In genomic region chr10:110790913-110791525, GRCh38 we compare ENCODE assay signal across 28 cellular contexts.
A peak's percentile ranks its signal among the peaks of the same experiment; 100 is the strongest.
DNase-seq lines count a peak whose midpoint lies in the region; ATAC-seq and TF ChIP-seq lines count a peak whose summit lies in the region.
"Had no signal": no experiment of that assay in that cellular context is flagged by ENCODE, and none has a peak within 500 bp of the region (broad histone marks: within the 10 kb centered on the region; RNA-seq: fewer than 3 reads in every experiment).

No MANE protein-coding gene starts in this region.

- no peaks in the 10 kb centered on the region for H3K36me3 Mint-ChIP-seq in WTC11
- H3K36me3 Mint-ChIP-seq: CD14-positive monocyte; stimulated activated effector memory CD8-positive, alpha-beta T cell treated with anti-CD3 and anti-CD28 coated beads, Interleukin-12 subunit alpha, Interleukin-12 subunit beta, amount 100 ng/mL, for 72 hours had no signal

- intact Hi-C loops in upper lobe of right lung (cut with DNase I) = no loop called here

- H3K27me3 ChIP-seq in hepatocyte = no peaks in the 10 kb centered on the region
- no peaks in the 10 kb centered on the region for H3K27me3 ChIP-seq in rectal smooth muscle tissue (ENCODE audit: control insufficient read depth, insufficient read depth, low read length)
- H3K27me3 ChIP-seq in upper lobe of right lung = peaks cover 5% of the 10 kb centered on the region
- H3K27me3 ChIP-seq: upper lobe of left lung had no signal

- H3K79me2 ChIP-seq in hepatocyte = no peaks in the 10 kb centered on the region

- H2AFZ ChIP-seq in hepatocyte = no peak overlapping the region

- H3K4me2 ChIP-seq in hepatocyte = peak overlapping the region; percentile 40

- H3K9me2 ChIP-seq in hepatocyte (replicated peaks; ENCODE audit: insufficient read depth) = no peaks in the 10 kb centered on the region

- no peaks in the 10 kb centered on the region for H3K9me3 ChIP-seq in hepatocyte (ENCODE audit: low read depth)
- H3K9me3 ChIP-seq in upper lobe of right lung = no peaks in the 10 kb centered on the region
- H3K9me3 ChIP-seq: HAP-1, upper lobe of left lung had no signal

- no peak overlapping the region for H3K27ac Mint-ChIP-seq in WTC11
- H3K27ac Mint-ChIP-seq: activated CD4-positive, alpha-beta T cell treated with anti-CD3 and anti-CD28 coated beads for 36 hours; activated T-helper 2 cell treated with anti-CD3 and anti-CD28 coated beads, Interferon-gamma antibody, Interleukin-2, Interleukin-4, amounts not matched to agents 10 μg/mL and 5 μg/mL and 100 μg/mL, durations not matched to agents 14 hours and 24 hours and 36 hours; CD14-positive monocyte; stimulated activated effector memory CD8-positive, alpha-beta T cell treated with anti-CD3 and anti-CD28 coated beads, Interleukin-12 subunit alpha, Interleukin-12 subunit beta, amount 100 ng/mL, for 72 hours had no signal

- H3K9ac ChIP-seq in rectal smooth muscle tissue (ENCODE audit: low read length) = no peak overlapping the region

- WGBS in hepatocyte (ENCODE audit: low lambda C conversion rate, missing lambda C conversion rate) = 28% methylated on average over 8 of the region's 8 CpGs

- no peaks in the 10 kb centered on the region for H4K20me1 ChIP-seq in hepatocyte (ENCODE audit: insufficient read depth, poor library complexity, severe bottlenecking)

- peak overlapping the region; percentile 22 for H3K27ac ChIP-seq in hepatocyte
- H3K27ac ChIP-seq in rectal smooth muscle tissue (ENCODE audit: low read depth, low read length) = peak overlapping the region; percentile 80
- no peak overlapping the region for H3K27ac ChIP-seq in upper lobe of right lung
- H3K27ac ChIP-seq: RWPE1, upper lobe of left lung had no signal

- ATAC-seq in SK-N-SH treated with all-trans-retinoic acid at 6 μM for 48 hours = peak; percentile 67
- ATAC-seq in HG02884 (IDR thresholded peaks at IDR 0.05; ENCODE audit: unreplicated experiment) = no peak
- no peak for ATAC-seq in upper lobe of right lung
- ATAC-seq in WTC11 = no peak
- ATAC-seq: activated CD4-positive, alpha-beta T cell treated with anti-CD3 and anti-CD28 coated beads for 36 hours; HepG2; left ventricle myocardium superior; stimulated activated effector memory CD8-positive, alpha-beta T cell treated with anti-CD3 and anti-CD28 coated beads, Interleukin-12 subunit alpha, Interleukin-12 subunit beta, amount 100 ng/mL, for 72 hours had no signal

- CTCF ChIA-PET in WTC11 (lab: Charles Lee) = interaction anchor here (1.0 to 4.7 kb wide), 2 partner anchors 13 to 45 kb away, joined by 3 to 25 read pairs; no protein-coding TSS in a partner anchor

- no peak overlapping the region for H3K4me3 Mint-ChIP-seq in WTC11
- H3K4me3 Mint-ChIP-seq: activated CD4-positive, alpha-beta T cell treated with anti-CD3 and anti-CD28 coated beads for 36 hours; CD14-positive monocyte; stimulated activated effector memory CD8-positive, alpha-beta T cell treated with anti-CD3 and anti-CD28 coated beads, Interleukin-12 subunit alpha, Interleukin-12 subunit beta, amount 100 ng/mL, for 72 hours had no signal

- TF ChIP-seq CTCF in hepatocyte (IDR thresholded peaks at IDR 0.05; ENCODE audit: poor library complexity) (no peak), upper lobe of right lung (IDR thresholded peaks at IDR 0.05) (no peak), WTC11 (IDR thresholded peaks at IDR 0.05) (no peak)

- H3K36me3 ChIP-seq in hepatocyte (replicated peaks; ENCODE audit: insufficient read depth, low read depth) (no peaks in the 10 kb centered on the region), rectal smooth muscle tissue (ENCODE audit: control insufficient read depth, insufficient read depth, low read length) (no peaks in the 10 kb centered on the region), upper lobe of right lung (no peaks in the 10 kb centered on the region)
- H3K36me3 ChIP-seq: HAP-1, upper lobe of left lung had no signal

- POLR2A ChIA-PET in WTC11 (lab: Charles Lee) = no interaction called here

- H3K4me3 ChIP-seq in hepatocyte (no peak overlapping the region), rectal smooth muscle tissue (ENCODE audit: low read length) (no peak overlapping the region), upper lobe of right lung (no peak overlapping the region)
- H3K4me3 ChIP-seq: HAP-1, upper lobe of left lung had no signal

- DNase-seq in DMS 273 (lab: John Stamatoyannopoulos, UW; ENCODE audit: unreplicated experiment) = peak; percentile 8
- no peak for DNase-seq in DMS 273 treated with DMSO at 0.1 percent for 48 hours (lab: John Stamatoyannopoulos, UW)
- peak; percentile 26 for DNase-seq in hepatocyte (ENCODE audit: low spot score)
- no peak for DNase-seq in upper lobe of right lung
- DNase-seq in WTC11 (ENCODE audit: low spot score) = no peak
- DNase-seq: 8988T; activated CD4-positive, alpha-beta T cell treated with anti-CD3 and anti-CD28 coated beads for 36 hours; activated CD8-positive, alpha-beta memory T cell treated with anti-CD3 and anti-CD28 coated beads for 24 hours; activated naive CD4-positive, alpha-beta T cell treated with anti-CD3 and anti-CD28 coated beads, Interleukin-2, amount 50 U/mL, for 16 hours; activated T-cell treated with anti-CD3 and anti-CD28 coated beads for 4 hours; amygdala; DND-41; effector CD8-positive, alpha-beta T cell; GF-D8; Kasumi-1; left ventricle myocardium superior; NCI-H446; T-helper 2 cell; upper lobe of left lung had no signal

- H3K4me1 ChIP-seq in hepatocyte (ENCODE audit: insufficient read depth) (peaks cover 73% of the 10 kb centered on the region), rectal smooth muscle tissue (ENCODE audit: control insufficient read depth, insufficient read depth, low read length) (peaks cover 42% of the 10 kb centered on the region), upper lobe of right lung (peaks cover 6% of the 10 kb centered on the region)
- H3K4me1 ChIP-seq: HAP-1 had no signal

- H3K4me1 Mint-ChIP-seq in WTC11 = peaks cover 6% of the 10 kb centered on the region
- H3K4me1 Mint-ChIP-seq: CD14-positive monocyte had no signal

- no peaks in the 10 kb centered on the region for H3K27me3 Mint-ChIP-seq in WTC11 (ENCODE audit: low read depth)
- H3K27me3 Mint-ChIP-seq: activated CD4-positive, alpha-beta T cell treated with anti-CD3 and anti-CD28 coated beads for 36 hours had no signal

- no peaks in the 10 kb centered on the region for H3K9me3 Mint-ChIP-seq in WTC11
- H3K9me3 Mint-ChIP-seq: activated T-helper 2 cell treated with anti-CD3 and anti-CD28 coated beads, Interferon-gamma antibody, Interleukin-2, Interleukin-4, amounts not matched to agents 10 μg/mL and 5 μg/mL and 100 μg/mL, durations not matched to agents 14 hours and 24 hours and 36 hours; CD14-positive monocyte; stimulated activated effector memory CD8-positive, alpha-beta T cell treated with anti-CD3 and anti-CD28 coated beads, Interleukin-12 subunit alpha, Interleukin-12 subunit beta, amount 100 ng/mL, for 72 hours had no signal

TF ChIP-seq in SK-N-SH treated with all-trans-retinoic acid at 6 μM for 48 hours, 23 proteins besides CTCF, POLR2A, EP300 and RAD21 (continues in another document):
- TF ChIP-seq ZFP3 (CRISPR knock-in tag; IDR thresholded peaks at IDR 0.05) (no peak), PPARA (CRISPR knock-in tag; IDR thresholded peaks at IDR 0.05; ENCODE audit: borderline replicate concordance) (no peak), TOX (CRISPR knock-in tag; IDR thresholded peaks at IDR 0.05; ENCODE audit: borderline replicate concordance) (no peak), RARB (CRISPR knock-in tag; IDR thresholded peaks at IDR 0.05) (no peak), ARNTL (CRISPR knock-in tag; IDR thresholded peaks at IDR 0.05; ENCODE audit: borderline replicate concordance, low read depth) (no peak), OSR1 (CRISPR knock-in tag; IDR thresholded peaks at IDR 0.05) (no peak), ISL1 (CRISPR knock-in tag; IDR thresholded peaks at IDR 0.05) (peak; percentile 46), ESRRG (CRISPR knock-in tag; IDR thresholded peaks at IDR 0.05) (no peak), ZC3H10 (CRISPR knock-in tag; IDR thresholded peaks at IDR 0.05) (no peak)

TF ChIP-seq in WTC11, 78 proteins besides CTCF, POLR2A, EP300 and RAD21 (continues in another document):
- TF ChIP-seq PRRX2 (CRISPR knock-in tag; IDR thresholded peaks at IDR 0.05) (no peak), CREB1 (CRISPR knock-in tag; IDR thresholded peaks at IDR 0.05) (no peak), ETV6 (CRISPR knock-in tag; IDR thresholded peaks at IDR 0.05) (no peak), GTF2I (CRISPR knock-in tag; conservative IDR thresholded peaks at IDR 0.05) (no peak), ZNF423 (CRISPR knock-in tag; IDR thresholded peaks at IDR 0.05) (no peak), ATF6 (CRISPR knock-in tag; IDR thresholded peaks at IDR 0.05) (no peak), MLX (CRISPR knock-in tag; IDR thresholded peaks at IDR 0.05) (no peak), ZNF416 (CRISPR knock-in tag; IDR thresholded peaks at IDR 0.05) (no peak), TCF7 (CRISPR knock-in tag; IDR thresholded peaks at IDR 0.05; ENCODE audit: low read depth) (no peak), JAZF1 (CRISPR knock-in tag; IDR thresholded peaks at IDR 0.05) (no peak)

Comparison
In these comparisons a context has a peak if more than half of its experiments do, and no peak if none do; other contexts are left out.
1. DNase-seq: peak in DMS 273 (single experiment) and hepatocyte (single experiment); none in DMS 273 treated with DMSO at 0.1 percent for 48 hours (single experiment), upper lobe of right lung (single experiment) and WTC11 (single experiment).